ENCODE assay signal across 18 cellular contexts in the genomic region with DNA sequence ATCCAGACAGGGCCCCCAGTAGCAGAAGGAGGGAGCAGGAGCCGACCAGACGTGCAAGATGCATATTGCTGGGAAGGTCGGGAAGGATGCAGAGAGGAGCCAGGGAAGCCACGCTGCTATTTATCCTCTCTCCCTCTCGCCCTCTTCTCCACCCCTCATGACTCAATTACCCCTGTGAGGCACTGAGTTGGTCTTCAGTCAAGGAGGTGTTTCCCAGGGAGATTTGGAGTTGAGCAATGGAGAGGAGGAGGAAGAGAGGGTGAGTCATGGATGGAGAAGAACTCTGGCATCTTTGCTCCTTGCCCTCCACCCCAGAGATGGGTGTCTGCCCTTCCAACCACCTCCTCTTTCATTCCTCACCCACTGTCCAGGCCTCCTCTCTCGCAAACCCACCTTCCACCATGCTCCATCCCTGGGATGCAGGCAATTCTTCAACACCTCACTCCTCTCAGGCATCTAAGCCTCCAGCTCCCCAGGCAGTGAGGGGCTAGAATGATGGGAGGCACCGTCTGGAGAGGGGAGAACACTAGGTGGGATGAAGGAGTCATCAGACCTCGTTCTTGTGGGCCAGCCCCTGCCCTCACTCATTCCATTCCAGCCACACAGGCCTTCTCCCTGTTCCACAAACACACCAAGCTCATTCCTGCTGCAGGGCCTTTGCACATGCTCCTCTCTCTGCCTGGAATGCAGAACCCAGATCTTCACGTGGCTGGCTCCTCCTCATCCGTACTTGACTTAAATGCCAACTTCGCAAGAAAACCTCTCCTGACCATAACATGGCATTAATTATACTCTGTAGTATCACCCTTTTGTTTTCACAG. TPM values are rescaled to one million over a fixed set of nuclear protein-coding genes. Genes with fewer than 3 reads are reported as not detected.
DNase-seq lines count a peak whose midpoint lies in the region; ATAC-seq, FAIRE-seq and TF ChIP-seq lines count a peak whose summit lies in the region.
"Had no signal": no experiment of that assay in that cellular context is flagged by ENCODE, and none has a peak within 500 bp of the region (broad histone marks: within the 10 kb centered on the region; RNA-seq: fewer than 3 reads in every experiment).

Gene SBSN, minus strand, starts transcription at position 94 of the 821 bp plus-strand sequence. Its CDS starts 30 bp downstream, at position 64.

- DNase-seq in T-helper 1 cell (no peak), amniotic stem cell (lab: John Stamatoyannopoulos, UW) (peak; percentile 10), glomerular visceral epithelial cell (ENCODE audit: extremely low spot score) (peak; percentile 31), SIG-M5 (lab: John Stamatoyannopoulos, UW) (no peak), GM12892 (ENCODE audit: insufficient read length) (no peak)
- no peak for DNase-seq in activated T-cell treated with anti-CD3 and anti-CD28 coated beads, Interleukin-2, amount 50 U/mL, for 1 hour
- DNase-seq: 8988T; activated CD4-positive, CD25-positive, alpha-beta regulatory T cell; activated CD8-positive, alpha-beta memory T cell treated with anti-CD3 and anti-CD28 coated beads, Interleukin-2, amount 50 U/mL, for 48 hours; cortex of kidney; heart left ventricle; natural killer cell; NCI-H1092; NCI-H2227 treated with DMSO at 0.1 percent for 48 hours had no signal

- no peak for ATAC-seq in GM19463 (IDR thresholded peaks at IDR 0.05; ENCODE audit: unreplicated experiment)
- ATAC-seq: GM23338, heart left ventricle, natural killer cell had no signal

- peaks cover 4% of the 10 kb centered on the region for H3K4me1 Mint-ChIP-seq in T-helper 1 cell treated with Interleukin-12 subunit alpha and Interleukin-12 subunit beta and Interleukin-4 antibody, amounts not matched to agents 30 μg/mL and 1 μg/mL, for 36 hours (ENCODE audit: low read depth)

- no peak for FAIRE-seq in GM12892 (lab: Jason Lieb, UNC)
- FAIRE-seq: HTR-8/SVneo had no signal

- H3K4me3 Mint-ChIP-seq in T-helper 1 cell treated with Interleukin-12 subunit alpha and Interleukin-12 subunit beta and Interleukin-4 antibody, amounts not matched to agents 30 μg/mL and 1 μg/mL, for 36 hours: no peak within 1 kb of the TSS
- H3K4me3 Mint-ChIP-seq: GM23338, natural killer cell had no signal

- H3K9me3 Mint-ChIP-seq in T-helper 1 cell treated with Interleukin-12 subunit alpha and Interleukin-12 subunit beta and Interleukin-4 antibody, amounts not matched to agents 30 μg/mL and 1 μg/mL, for 36 hours: no peaks in the 10 kb centered on the region
- H3K9me3 Mint-ChIP-seq: GM23338, natural killer cell had no signal

- no peaks in the 10 kb centered on the region for H3K36me3 Mint-ChIP-seq in T-helper 1 cell treated with Interleukin-12 subunit alpha and Interleukin-12 subunit beta and Interleukin-4 antibody, amounts not matched to agents 30 μg/mL and 1 μg/mL, for 36 hours (ENCODE audit: low read depth)
- H3K36me3 Mint-ChIP-seq: natural killer cell had no signal

- H3K27ac Mint-ChIP-seq in T-helper 1 cell treated with Interleukin-12 subunit alpha and Interleukin-12 subunit beta and Interleukin-4 antibody, amounts not matched to agents 30 μg/mL and 1 μg/mL, for 36 hours: peak within 1 kb of the TSS; percentile 34
- H3K27ac Mint-ChIP-seq: GM23338 had no signal

- peaks cover 33% of the 10 kb centered on the region for H3K27me3 Mint-ChIP-seq in T-helper 1 cell treated with Interleukin-12 subunit alpha and Interleukin-12 subunit beta and Interleukin-4 antibody, amounts not matched to agents 30 μg/mL and 1 μg/mL, for 36 hours (ENCODE audit: low read depth)

- TF ChIP-seq POLR2A in GM12892 (IDR thresholded peaks at IDR 0.05; ENCODE audit: low read depth, low read length): no peak

RNA-seq across cellular contexts. Expression of gene SBSN, which starts in this region (rescaled TPM):
- 1.3 TPM for polyA plus RNA-seq in GM12892 (2012; ENCODE audit: missing spikeins)
- polyA plus RNA-seq: heart left ventricle had no signal

Comparison
In these comparisons a context has a peak if more than half of its experiments do, and no peak if none do; other contexts are left out.
1. DNase-seq: peak in amniotic stem cell (single experiment) and glomerular visceral epithelial cell (single experiment); none in T-helper 1 cell (0 of 5), SIG-M5 (single experiment), GM12892 (single experiment) and activated T-cell treated with anti-CD3 and anti-CD28 coated beads, Interleukin-2, amount 50 U/mL, for 1 hour (single experiment).